ENCODE assay signal across 8 cellular contexts in genomic region chr22:20438678-20439492, GRCh38. TPM values are rescaled to one million over a fixed set of nuclear protein-coding genes. Genes with fewer than 3 reads are reported as not detected.
DNase-seq lines count a peak whose midpoint lies in the region; ATAC-seq and TF ChIP-seq lines count a peak whose summit lies in the region.

No MANE protein-coding gene starts in this region.

- DNase-seq in DMS 273 (lab: John Stamatoyannopoulos, UW; ENCODE audit: unreplicated experiment) (peak; percentile 28), DMS 273 treated with DMSO at 0.1 percent for 48 hours (lab: John Stamatoyannopoulos, UW) (no peak), dermis blood vessel endothelial cell (peak; percentile 34), mesendoderm (peak; percentile 53), transverse colon (no peak), NCI-H748 (lab: John Stamatoyannopoulos, UW; ENCODE audit: unreplicated experiment) (no peak)

- no peak overlapping the region for H3K18ac ChIP-seq in mesendoderm (ENCODE audit: low read length)

- H3K9ac ChIP-seq in mesendoderm (ENCODE audit: low read length) = peak overlapping the region; percentile 81

- in situ Hi-C loops in transverse colon (cut with MboI; ENCODE audit: low pct_ligation_motif_present in 1 of 4, low pct_unique_long_range_greater_than_20kb in 1 of 4, low sequenced_read_pairs in 3 of 4) = no loop called here

- H3K27me3 ChIP-seq in mesendoderm (ENCODE audit: insufficient read depth, low read length, poor library complexity) = no peaks in the 10 kb centered on the region
- peaks cover 48% of the 10 kb centered on the region for H3K27me3 ChIP-seq in transverse colon

- no peak overlapping the region for H4K8ac ChIP-seq in mesendoderm (ENCODE audit: low read depth, low read length)

- no peak overlapping the region for H3K23ac ChIP-seq in mesendoderm (ENCODE audit: low read length)

- H3K4me3 ChIP-seq in mesendoderm (ENCODE audit: low read length) (no peak overlapping the region), transverse colon (peak overlapping the region in 2 of 4 donors; percentile 41 to 62)

- peak overlapping the region; percentile 66 for H3K4me2 ChIP-seq in mesendoderm (ENCODE audit: low read length)

- no peaks in the 10 kb centered on the region for H3K9me3 ChIP-seq in transverse colon

- peak overlapping the region; percentile 93 for H3K56ac ChIP-seq in mesendoderm (ENCODE audit: low read length)

- H2BK120ac ChIP-seq in mesendoderm (ENCODE audit: low read depth, low read length) = no peak overlapping the region

- ATAC-seq in HG03159 (IDR thresholded peaks at IDR 0.05; ENCODE audit: unreplicated experiment) = no peak
- no peak for ATAC-seq in GM19328 (IDR thresholded peaks at IDR 0.05; ENCODE audit: unreplicated experiment)

- no peak for TF ChIP-seq POLR2A in transverse colon (IDR thresholded peaks at IDR 0.05)

- no peak overlapping the region for H2BK15ac ChIP-seq in mesendoderm (replicated peaks; ENCODE audit: low read depth)

- TF ChIP-seq EP300 in transverse colon (IDR thresholded peaks at IDR 0.05; ENCODE audit: low read depth) = no peak

- H3K4ac ChIP-seq in mesendoderm (ENCODE audit: low read depth, low read length) = no peak overlapping the region

- no peak overlapping the region for H4K5ac ChIP-seq in mesendoderm (ENCODE audit: low read length)

- no peak overlapping the region for H2BK5ac ChIP-seq in mesendoderm (ENCODE audit: low read length)

- no peak overlapping the region for H3K27ac ChIP-seq in mesendoderm (ENCODE audit: low read depth, low read length)
- peak overlapping the region; percentile 63 to 83 (median 74) for H3K27ac ChIP-seq in transverse colon

- intact Hi-C loops in transverse colon (cut with DNase I; ENCODE audit: low total_unique reads) = no loop called here

- H3K79me1 ChIP-seq in mesendoderm (ENCODE audit: low read length) = peaks cover 14% of the 10 kb centered on the region

- no peak for TF ChIP-seq CTCF in transverse colon (IDR thresholded peaks at IDR 0.05)

- H3K36me3 ChIP-seq in mesendoderm (ENCODE audit: control insufficient read depth, insufficient read depth, low read length) (no peaks in the 10 kb centered on the region), transverse colon (peaks cover 0 to 4% (median 0%) of the 10 kb centered on the region in 4 donors)

- H3K4me1 ChIP-seq in mesendoderm (ENCODE audit: control insufficient read depth, low read depth, low read length) (peaks cover 3% of the 10 kb centered on the region), transverse colon (peaks cover 8 to 29% (median 22%) of the 10 kb centered on the region in 4 donors)

- no peak overlapping the region for H2AK5ac ChIP-seq in mesendoderm (ENCODE audit: low read length)

- peaks cover 4% of the 10 kb centered on the region for H3K79me2 ChIP-seq in mesendoderm (ENCODE audit: control insufficient read depth, insufficient read depth, low read length)

- no CpG with 5 or more reads among the region's 13 CpGs for WGBS in mesendoderm (ENCODE audit: extremely low coverage, insufficient coverage, low lambda C conversion rate)
- 69% methylated on average over 13 of the region's 13 CpGs; no CpG with 5 or more reads in 1 of the 2 donors for WGBS in transverse colon (ENCODE audit: low coverage in 1 of 2), 2 donors

RNA-seq across cellular contexts. Expression of gene SCARF2, which starts 1.3 kb away (rescaled TPM):
- total RNA-seq in dermis blood vessel endothelial cell = 9.7 and 12.0 TPM in 2 replicates
- polyA plus RNA-seq in mesendoderm (2013, experiment 1 of 2) = 7.9 TPM
- 7.1 TPM for polyA plus RNA-seq in mesendoderm (2013, experiment 2 of 2)
- total RNA-seq in transverse colon = 10 to 100 TPM in 1 of 4 donors, 1 to 10 TPM in 3; 3.4 to 15.9 (median 8.7) TPM

RNA-seq across cellular contexts. Expression of gene ZNF74, which starts 44.9 kb away (rescaled TPM):
- total RNA-seq in dermis blood vessel endothelial cell = 19.7 and 21.3 TPM in 2 replicates
- polyA plus RNA-seq in mesendoderm (2013, experiment 1 of 2) = 17.1 TPM
- 16.9 TPM for polyA plus RNA-seq in mesendoderm (2013, experiment 2 of 2)
- total RNA-seq in transverse colon = 10 to 100 TPM in 1 of 4 donors, 1 to 10 TPM in 3; 1.9 to 11.5 (median 6.6) TPM

RNA-seq across cellular contexts. Expression of gene KLHL22, which starts 56.7 kb away (rescaled TPM):
- total RNA-seq in dermis blood vessel endothelial cell (19.5 and 28.1 TPM in 2 replicates), transverse colon (10 to 100 TPM; 12.7 to 75.9 (median 16.9) TPM)
- polyA plus RNA-seq in mesendoderm (2013, experiment 1 of 2) = 1.9 TPM
- 1.8 TPM for polyA plus RNA-seq in mesendoderm (2013, experiment 2 of 2)

Comparison
In these comparisons a context has a peak if more than half of its experiments do, and no peak if none do; other contexts are left out.
1. DNase-seq: peak in DMS 273 (single experiment), dermis blood vessel endothelial cell (single experiment) and mesendoderm (single experiment); none in DMS 273 treated with DMSO at 0.1 percent for 48 hours (single experiment), transverse colon (single experiment) and NCI-H748 (single experiment).